Comparison of ENCODE assay signal across 8 cellular contexts in genomic region chr7:129607471-129608120, GRCh38. TPM values are rescaled to one million over a fixed set of nuclear protein-coding genes. Genes with fewer than 3 reads are reported as not detected.
DNase-seq lines count a peak whose midpoint lies in the region; ATAC-seq, FAIRE-seq and TF ChIP-seq lines count a peak whose summit lies in the region.

No MANE protein-coding gene starts in this region.

- H3K9me3 ChIP-seq in T-helper 17 cell (ENCODE audit: control insufficient read depth, low read length, poor library complexity, severe bottlenecking) (no peaks in the 10 kb centered on the region), psoas muscle (no peaks in the 10 kb centered on the region)

- no peaks in the 10 kb centered on the region for H3K27me3 ChIP-seq in psoas muscle (ENCODE audit: insufficient read depth in 3 of 3, low read length in 2 of 3)

- H3K36me3 ChIP-seq in psoas muscle (ENCODE audit: insufficient read depth in 1 of 2, low read depth in 1 of 2), result peaks cover 0 to 11% of the 10 kb centered on the region in 2 donors

- peak overlapping the region; percentile 25 for H3K4me3 Mint-ChIP-seq in T-helper 17 cell

- 75 to 79% (median 76%) methylated on average over 7 of the region's 7 CpGs for WGBS in psoas muscle, 3 donors

- H3K27ac Mint-ChIP-seq in T-helper 17 cell, result no peak overlapping the region

- ATAC-seq in T-helper 17 cell, result no peak
- ATAC-seq in psoas muscle, result no peak
- no peak for ATAC-seq in GM21526 (IDR thresholded peaks at IDR 0.05; ENCODE audit: low FRiP score, unreplicated experiment)
- ATAC-seq in HG02623 (IDR thresholded peaks at IDR 0.05; ENCODE audit: unreplicated experiment), result no peak

- no peak overlapping the region for H3K27ac ChIP-seq in psoas muscle

- H3K4me1 ChIP-seq in psoas muscle, result peaks cover 12% of the 10 kb centered on the region

- peaks cover 26% of the 10 kb centered on the region for H3K4me1 Mint-ChIP-seq in T-helper 17 cell

- TF ChIP-seq CTCF in D721Med (IDR thresholded peaks at IDR 0.05; ENCODE audit: insufficient read depth, missing control alignments) (peak; percentile 39), psoas muscle (IDR thresholded peaks at IDR 0.05) (peak; percentile 28)

- H3K36me3 Mint-ChIP-seq in T-helper 17 cell (ENCODE audit: low read depth), result peaks cover 4% of the 10 kb centered on the region

- no peak overlapping the region for H3K4me3 ChIP-seq in psoas muscle

- intact Hi-C loops in psoas muscle (cut with DNase I), result loop anchor here in 1 of 2 donors (10.0 kb wide), 1 partner anchor 103 kb away; the partner anchor contains the start of gene SMKR1

- DNase-seq in D721Med (ENCODE audit: insufficient read length, low spot score), result peak; percentile 28
- peak; percentile 62 for DNase-seq in HT-29 (ENCODE audit: low spot score)
- DNase-seq in T-helper 17 cell, result peak in 1 of 3 donors; percentile 21
- DNase-seq in dermis blood vessel endothelial cell, result peak; percentile 64
- DNase-seq in psoas muscle, result no peak
- no peak for DNase-seq in inferior parietal cortex (ENCODE audit: extremely low spot score)

- no peak for FAIRE-seq in D721Med (lab: Jason Lieb, UNC)

- no peaks in the 10 kb centered on the region for H3K27me3 Mint-ChIP-seq in T-helper 17 cell

RNA-seq across cellular contexts. Expression of gene NRF1, which starts 3.9 kb away (rescaled TPM):
- total RNA-seq in HT-29 (2014; rRNA removed; shearing (Covaris generic)), result 10.5 and 13.1 TPM in 2 replicates
- total RNA-seq in T-helper 17 cell, result 10 to 100 TPM; 33.7 to 33.9 TPM
- total RNA-seq in dermis blood vessel endothelial cell, result 18.9 and 20.2 TPM in 2 replicates
- 10 to 100 TPM; 10.0 to 13.7 (median 10.7) TPM for total RNA-seq in psoas muscle
- polyA plus RNA-seq in psoas muscle, result 1 to 10 TPM; 4.4 to 9.8 (median 4.9) TPM

Comparison
In these comparisons a context has a peak if more than half of its experiments do, and no peak if none do; other contexts are left out.
1. DNase-seq: peak in D721Med (single experiment), HT-29 (single experiment) and dermis blood vessel endothelial cell (single experiment); none in psoas muscle (0 of 2) and inferior parietal cortex (single experiment).